7 cellular contexts compared by ENCODE assay signal in genomic region chr19:13848811-13849241, GRCh38. TPM values are rescaled to one million over a fixed set of nuclear protein-coding genes. Genes with fewer than 3 reads are reported as not detected.
A peak's percentile ranks its signal among the peaks of the same experiment; 100 is the strongest.
DNase-seq lines count a peak whose midpoint lies in the region; ATAC-seq lines count a peak whose summit lies in the region.

No MANE protein-coding gene starts in this region.

- ATAC-seq in activated CD8-positive, alpha-beta T cell treated with anti-CD3 and anti-CD28 coated beads, Interleukin-2, amount 10 ng/mL, durations not matched to agents 7 days and 5 days = no peak
- no peak for ATAC-seq in stimulated activated naive B cell treated with anti-CD40 and anti-IgM and Interleukin-4, amounts not matched to agents 10 μg/mL and 1 μg/mL and 100 μg/mL, for 72 hours (replicated peaks)

- DNase-seq in HT-29 (ENCODE audit: low spot score) (peak; percentile 51), iPS-NIHi7 (ENCODE audit: extremely low spot score) (peak; percentile 7), cerebellum (ENCODE audit: low spot score) (no peak), NCI-H526 (lab: John Stamatoyannopoulos, UW) (no peak), midbrain (lab: John Stamatoyannopoulos, UW) (no peak)
- no peak for DNase-seq in activated CD8-positive, alpha-beta T cell treated with anti-CD3 and anti-CD28 coated beads, Interleukin-2, amount 10 ng/mL, durations not matched to agents 7 days and 5 days
- no peak for DNase-seq in stimulated activated naive B cell treated with anti-CD40 and anti-IgM and Interleukin-4, amounts not matched to agents 10 μg/mL and 1 μg/mL and 100 μg/mL, for 72 hours

- no peak overlapping the region for H3K4me3 Mint-ChIP-seq in activated CD8-positive, alpha-beta T cell treated with anti-CD3 and anti-CD28 coated beads, Interleukin-2, amount 10 ng/mL, durations not matched to agents 7 days and 5 days
- H3K4me3 Mint-ChIP-seq in stimulated activated naive B cell treated with anti-CD40 and anti-IgM and Interleukin-4, amounts not matched to agents 10 μg/mL and 1 μg/mL and 100 μg/mL, for 72 hours = peak overlapping the region; percentile 18 to 40

- H3K27ac Mint-ChIP-seq in activated CD8-positive, alpha-beta T cell treated with anti-CD3 and anti-CD28 coated beads, Interleukin-2, amount 10 ng/mL, durations not matched to agents 7 days and 5 days = peak overlapping the region; percentile 62
- H3K27ac Mint-ChIP-seq in stimulated activated naive B cell treated with anti-CD40 and anti-IgM and Interleukin-4, amounts not matched to agents 10 μg/mL and 1 μg/mL and 100 μg/mL, for 72 hours = peak overlapping the region; percentile 7

- POLR2A ChIA-PET in activated CD8-positive, alpha-beta T cell treated with anti-CD3 and anti-CD28 coated beads, Interleukin-2, amount 10 ng/mL, durations not matched to agents 7 days and 5 days (lab: Charles Lee) = interaction anchor here (1.5 to 5.5 kb wide), 2 partner anchors 11 to 60 kb away, joined by 4 to 104 read pairs; no protein-coding TSS in a partner anchor

- no peaks in the 10 kb centered on the region for H3K36me3 Mint-ChIP-seq in activated CD8-positive, alpha-beta T cell treated with anti-CD3 and anti-CD28 coated beads, Interleukin-2, amount 10 ng/mL, durations not matched to agents 7 days and 5 days (ENCODE audit: low read depth)
- no peaks in the 10 kb centered on the region for H3K36me3 Mint-ChIP-seq in stimulated activated naive B cell treated with anti-CD40 and anti-IgM and Interleukin-4, amounts not matched to agents 10 μg/mL and 1 μg/mL and 100 μg/mL, for 72 hours

- no peaks in the 10 kb centered on the region for H3K9me3 Mint-ChIP-seq in activated CD8-positive, alpha-beta T cell treated with anti-CD3 and anti-CD28 coated beads, Interleukin-2, amount 10 ng/mL, durations not matched to agents 7 days and 5 days (ENCODE audit: insufficient read depth)
- no peaks in the 10 kb centered on the region for H3K9me3 Mint-ChIP-seq in stimulated activated naive B cell treated with anti-CD40 and anti-IgM and Interleukin-4, amounts not matched to agents 10 μg/mL and 1 μg/mL and 100 μg/mL, for 72 hours

- H3K4me1 Mint-ChIP-seq in activated CD8-positive, alpha-beta T cell treated with anti-CD3 and anti-CD28 coated beads, Interleukin-2, amount 10 ng/mL, durations not matched to agents 7 days and 5 days (ENCODE audit: low read depth) = peaks cover 54% of the 10 kb centered on the region
- peaks cover 31 to 53% of the 10 kb centered on the region in 2 donors for H3K4me1 Mint-ChIP-seq in stimulated activated naive B cell treated with anti-CD40 and anti-IgM and Interleukin-4, amounts not matched to agents 10 μg/mL and 1 μg/mL and 100 μg/mL, for 72 hours

- CTCF ChIA-PET in activated CD8-positive, alpha-beta T cell treated with anti-CD3 and anti-CD28 coated beads, Interleukin-2, amount 10 ng/mL, durations not matched to agents 7 days and 5 days (lab: Charles Lee) = interaction anchor here (1.2 to 8.6 kb wide), 2 partner anchors 12 to 14 kb away, joined by 4 to 57 read pairs; no protein-coding TSS in a partner anchor

- no peaks in the 10 kb centered on the region for H3K27me3 Mint-ChIP-seq in activated CD8-positive, alpha-beta T cell treated with anti-CD3 and anti-CD28 coated beads, Interleukin-2, amount 10 ng/mL, durations not matched to agents 7 days and 5 days (ENCODE audit: low read depth)
- H3K27me3 Mint-ChIP-seq in stimulated activated naive B cell treated with anti-CD40 and anti-IgM and Interleukin-4, amounts not matched to agents 10 μg/mL and 1 μg/mL and 100 μg/mL, for 72 hours = no peaks in the 10 kb centered on the region

RNA-seq across cellular contexts. Expression of gene NANOS3, which starts 28.1 kb away (rescaled TPM):
- not detected in 2 replicates for total RNA-seq in HT-29 (2014; rRNA removed; shearing (Covaris generic))
- under 1 TPM; 0.60 to 0.90 TPM for total RNA-seq in activated CD8-positive, alpha-beta T cell treated with anti-CD3 and anti-CD28 coated beads, Interleukin-2, amount 10 ng/mL, durations not matched to agents 7 days and 5 days
- 2.9 TPM for total RNA-seq in cerebellum

RNA-seq across cellular contexts. Expression of gene ZSWIM4, which starts 53.6 kb away (rescaled TPM):
- 4.3 and 4.4 TPM in 2 replicates for total RNA-seq in HT-29 (2014; rRNA removed; shearing (Covaris generic))
- 1 to 10 TPM; 8.4 to 9.5 TPM for total RNA-seq in activated CD8-positive, alpha-beta T cell treated with anti-CD3 and anti-CD28 coated beads, Interleukin-2, amount 10 ng/mL, durations not matched to agents 7 days and 5 days
- 13.6 TPM for total RNA-seq in cerebellum

RNA-seq across cellular contexts. Expression of gene BRME1, which starts 57.1 kb away (rescaled TPM):
- 2.2 and 3.9 TPM in 2 replicates for total RNA-seq in HT-29 (2014; rRNA removed; shearing (Covaris generic))
- 1 to 10 TPM; 4.2 to 5.0 TPM for total RNA-seq in activated CD8-positive, alpha-beta T cell treated with anti-CD3 and anti-CD28 coated beads, Interleukin-2, amount 10 ng/mL, durations not matched to agents 7 days and 5 days
- 8.6 TPM for total RNA-seq in cerebellum

RNA-seq across cellular contexts. Expression of gene CC2D1A, which starts 57.2 kb away (rescaled TPM):
- 36.0 and 39.6 TPM in 2 replicates for total RNA-seq in HT-29 (2014; rRNA removed; shearing (Covaris generic))
- total RNA-seq in activated CD8-positive, alpha-beta T cell treated with anti-CD3 and anti-CD28 coated beads, Interleukin-2, amount 10 ng/mL, durations not matched to agents 7 days and 5 days = 10 to 100 TPM; 27.8 to 28.9 TPM
- total RNA-seq in cerebellum = 10.1 TPM

Comparison
In these comparisons a context has a peak if more than half of its experiments do, and no peak if none do; other contexts are left out.
1. DNase-seq: peak in HT-29 (single experiment) and iPS-NIHi7 (single experiment); none in activated CD8-positive, alpha-beta T cell treated with anti-CD3 and anti-CD28 coated beads, Interleukin-2, amount 10 ng/mL, durations not matched to agents 7 days and 5 days (single experiment), stimulated activated naive B cell treated with anti-CD40 and anti-IgM and Interleukin-4, amounts not matched to agents 10 μg/mL and 1 μg/mL and 100 μg/mL, for 72 hours (single experiment), cerebellum (single experiment), NCI-H526 (0 of 2) and midbrain (single experiment).